1 cellular context compared by ENCODE assay signal in the genomic region with DNA sequence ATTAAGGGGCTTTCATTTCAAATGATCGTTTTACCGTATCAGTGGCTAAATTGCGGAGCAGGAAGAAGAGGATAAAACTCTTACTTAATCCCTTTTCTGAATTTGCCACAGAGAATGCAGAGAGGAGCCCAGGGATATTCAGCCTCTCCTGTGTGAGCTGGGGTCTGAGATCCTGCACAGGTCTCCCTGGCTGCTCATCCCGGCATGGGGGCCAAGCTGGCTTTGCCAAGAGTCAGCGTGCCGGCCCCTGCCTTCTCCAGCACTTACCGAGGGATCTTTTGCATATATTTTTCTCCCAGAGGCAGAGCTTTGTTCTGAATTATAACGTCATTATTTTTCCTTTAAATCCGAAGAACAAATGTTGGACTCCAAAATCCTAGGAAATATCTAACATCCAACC.
TF ChIP-seq lines count a peak whose summit lies in the region.

No MANE protein-coding gene starts in this region.

TF ChIP-seq in GM23338, 12 proteins besides CTCF, POLR2A, EP300 and RAD21 (continued from another document):
- TF ChIP-seq, protein P1, sequence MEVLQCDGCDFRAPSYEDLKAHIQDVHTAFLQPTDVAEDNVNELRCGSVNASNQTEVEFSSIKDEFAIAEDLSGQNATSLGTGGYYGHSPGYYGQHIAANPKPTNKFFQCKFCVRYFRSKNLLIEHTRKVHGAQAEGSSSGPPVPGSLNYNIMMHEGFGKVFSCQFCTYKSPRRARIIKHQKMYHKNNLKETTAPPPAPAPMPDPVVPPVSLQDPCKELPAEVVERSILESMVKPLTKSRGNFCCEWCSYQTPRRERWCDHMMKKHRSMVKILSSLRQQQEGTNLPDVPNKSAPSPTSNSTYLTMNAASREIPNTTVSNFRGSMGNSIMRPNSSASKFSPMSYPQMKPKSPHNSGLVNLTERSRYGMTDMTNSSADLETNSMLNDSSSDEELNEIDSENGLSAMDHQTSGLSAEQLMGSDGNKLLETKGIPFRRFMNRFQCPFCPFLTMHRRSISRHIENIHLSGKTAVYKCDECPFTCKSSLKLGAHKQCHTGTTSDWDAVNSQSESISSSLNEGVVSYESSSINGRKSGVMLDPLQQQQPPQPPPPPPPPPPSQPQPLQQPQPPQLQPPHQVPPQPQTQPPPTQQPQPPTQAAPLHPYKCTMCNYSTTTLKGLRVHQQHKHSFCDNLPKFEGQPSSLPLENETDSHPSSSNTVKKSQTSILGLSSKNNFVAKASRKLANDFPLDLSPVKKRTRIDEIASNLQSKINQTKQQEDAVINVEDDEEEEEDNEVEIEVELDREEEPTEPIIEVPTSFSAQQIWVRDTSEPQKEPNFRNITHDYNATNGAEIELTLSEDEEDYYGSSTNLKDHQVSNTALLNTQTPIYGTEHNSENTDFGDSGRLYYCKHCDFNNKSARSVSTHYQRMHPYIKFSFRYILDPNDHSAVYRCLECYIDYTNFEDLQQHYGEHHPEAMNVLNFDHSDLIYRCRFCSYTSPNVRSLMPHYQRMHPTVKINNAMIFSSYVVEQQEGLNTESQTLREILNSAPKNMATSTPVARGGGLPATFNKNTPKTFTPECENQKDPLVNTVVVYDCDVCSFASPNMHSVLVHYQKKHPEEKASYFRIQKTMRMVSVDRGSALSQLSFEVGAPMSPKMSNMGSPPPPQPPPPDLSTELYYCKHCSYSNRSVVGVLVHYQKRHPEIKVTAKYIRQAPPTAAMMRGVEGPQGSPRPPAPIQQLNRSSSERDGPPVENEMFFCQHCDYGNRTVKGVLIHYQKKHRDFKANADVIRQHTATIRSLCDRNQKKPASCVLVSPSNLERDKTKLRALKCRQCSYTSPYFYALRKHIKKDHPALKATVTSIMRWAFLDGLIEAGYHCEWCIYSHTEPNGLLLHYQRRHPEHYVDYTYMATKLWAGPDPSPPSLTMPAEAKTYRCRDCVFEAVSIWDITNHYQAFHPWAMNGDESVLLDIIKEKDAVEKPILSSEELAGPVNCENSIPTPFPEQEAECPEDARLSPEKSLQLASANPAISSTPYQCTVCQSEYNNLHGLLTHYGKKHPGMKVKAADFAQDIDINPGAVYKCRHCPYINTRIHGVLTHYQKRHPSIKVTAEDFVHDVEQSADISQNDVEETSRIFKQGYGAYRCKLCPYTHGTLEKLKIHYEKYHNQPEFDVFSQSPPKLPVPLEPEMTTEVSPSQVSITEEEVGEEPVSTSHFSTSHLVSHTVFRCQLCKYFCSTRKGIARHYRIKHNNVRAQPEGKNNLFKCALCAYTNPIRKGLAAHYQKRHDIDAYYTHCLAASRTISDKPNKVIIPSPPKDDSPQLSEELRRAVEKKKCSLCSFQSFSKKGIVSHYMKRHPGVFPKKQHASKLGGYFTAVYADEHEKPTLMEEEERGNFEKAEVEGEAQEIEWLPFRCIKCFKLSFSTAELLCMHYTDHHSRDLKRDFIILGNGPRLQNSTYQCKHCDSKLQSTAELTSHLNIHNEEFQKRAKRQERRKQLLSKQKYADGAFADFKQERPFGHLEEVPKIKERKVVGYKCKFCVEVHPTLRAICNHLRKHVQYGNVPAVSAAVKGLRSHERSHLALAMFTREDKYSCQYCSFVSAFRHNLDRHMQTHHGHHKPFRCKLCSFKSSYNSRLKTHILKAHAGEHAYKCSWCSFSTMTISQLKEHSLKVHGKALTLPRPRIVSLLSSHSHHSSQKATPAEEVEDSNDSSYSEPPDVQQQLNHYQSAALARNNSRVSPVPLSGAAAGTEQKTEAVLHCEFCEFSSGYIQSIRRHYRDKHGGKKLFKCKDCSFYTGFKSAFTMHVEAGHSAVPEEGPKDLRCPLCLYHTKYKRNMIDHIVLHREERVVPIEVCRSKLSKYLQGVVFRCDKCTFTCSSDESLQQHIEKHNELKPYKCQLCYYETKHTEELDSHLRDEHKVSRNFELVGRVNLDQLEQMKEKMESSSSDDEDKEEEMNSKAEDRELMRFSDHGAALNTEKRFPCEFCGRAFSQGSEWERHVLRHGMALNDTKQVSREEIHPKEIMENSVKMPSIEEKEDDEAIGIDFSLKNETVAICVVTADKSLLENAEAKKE (CRISPR knock-in tag; IDR thresholded peaks at IDR 0.05): no peak
- TF ChIP-seq, protein P2, sequence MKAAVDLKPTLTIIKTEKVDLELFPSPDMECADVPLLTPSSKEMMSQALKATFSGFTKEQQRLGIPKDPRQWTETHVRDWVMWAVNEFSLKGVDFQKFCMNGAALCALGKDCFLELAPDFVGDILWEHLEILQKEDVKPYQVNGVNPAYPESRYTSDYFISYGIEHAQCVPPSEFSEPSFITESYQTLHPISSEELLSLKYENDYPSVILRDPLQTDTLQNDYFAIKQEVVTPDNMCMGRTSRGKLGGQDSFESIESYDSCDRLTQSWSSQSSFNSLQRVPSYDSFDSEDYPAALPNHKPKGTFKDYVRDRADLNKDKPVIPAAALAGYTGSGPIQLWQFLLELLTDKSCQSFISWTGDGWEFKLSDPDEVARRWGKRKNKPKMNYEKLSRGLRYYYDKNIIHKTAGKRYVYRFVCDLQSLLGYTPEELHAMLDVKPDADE (IDR thresholded peaks at IDR 0.05): no peak
- TF ChIP-seq STAT1 (IDR thresholded peaks at IDR 0.05; ENCODE audit: unreplicated experiment) (no peak), CREB1 (CRISPR knock-in tag; IDR thresholded peaks at IDR 0.05; ENCODE audit: low read depth) (no peak), JUNB (IDR thresholded peaks at IDR 0.05; ENCODE audit: unreplicated experiment) (no peak), EZH2 (IDR thresholded peaks at IDR 0.05; ENCODE audit: low read depth, unreplicated experiment) (no peak), ZNF114 (CRISPR knock-in tag; IDR thresholded peaks at IDR 0.05) (no peak), NANOG (IDR thresholded peaks at IDR 0.05; ENCODE audit: borderline replicate concordance) (no peak), EZH2phosphoT487 (IDR thresholded peaks at IDR 0.05; ENCODE audit: unreplicated experiment) (no peak)
- TF ChIP-seq, protein P3, sequence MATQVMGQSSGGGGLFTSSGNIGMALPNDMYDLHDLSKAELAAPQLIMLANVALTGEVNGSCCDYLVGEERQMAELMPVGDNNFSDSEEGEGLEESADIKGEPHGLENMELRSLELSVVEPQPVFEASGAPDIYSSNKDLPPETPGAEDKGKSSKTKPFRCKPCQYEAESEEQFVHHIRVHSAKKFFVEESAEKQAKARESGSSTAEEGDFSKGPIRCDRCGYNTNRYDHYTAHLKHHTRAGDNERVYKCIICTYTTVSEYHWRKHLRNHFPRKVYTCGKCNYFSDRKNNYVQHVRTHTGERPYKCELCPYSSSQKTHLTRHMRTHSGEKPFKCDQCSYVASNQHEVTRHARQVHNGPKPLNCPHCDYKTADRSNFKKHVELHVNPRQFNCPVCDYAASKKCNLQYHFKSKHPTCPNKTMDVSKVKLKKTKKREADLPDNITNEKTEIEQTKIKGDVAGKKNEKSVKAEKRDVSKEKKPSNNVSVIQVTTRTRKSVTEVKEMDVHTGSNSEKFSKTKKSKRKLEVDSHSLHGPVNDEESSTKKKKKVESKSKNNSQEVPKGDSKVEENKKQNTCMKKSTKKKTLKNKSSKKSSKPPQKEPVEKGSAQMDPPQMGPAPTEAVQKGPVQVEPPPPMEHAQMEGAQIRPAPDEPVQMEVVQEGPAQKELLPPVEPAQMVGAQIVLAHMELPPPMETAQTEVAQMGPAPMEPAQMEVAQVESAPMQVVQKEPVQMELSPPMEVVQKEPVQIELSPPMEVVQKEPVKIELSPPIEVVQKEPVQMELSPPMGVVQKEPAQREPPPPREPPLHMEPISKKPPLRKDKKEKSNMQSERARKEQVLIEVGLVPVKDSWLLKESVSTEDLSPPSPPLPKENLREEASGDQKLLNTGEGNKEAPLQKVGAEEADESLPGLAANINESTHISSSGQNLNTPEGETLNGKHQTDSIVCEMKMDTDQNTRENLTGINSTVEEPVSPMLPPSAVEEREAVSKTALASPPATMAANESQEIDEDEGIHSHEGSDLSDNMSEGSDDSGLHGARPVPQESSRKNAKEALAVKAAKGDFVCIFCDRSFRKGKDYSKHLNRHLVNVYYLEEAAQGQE (IDR thresholded peaks at IDR 0.05; ENCODE audit: unreplicated experiment): no peak
